19 cellular contexts compared by ENCODE assay signal in the genomic region with DNA sequence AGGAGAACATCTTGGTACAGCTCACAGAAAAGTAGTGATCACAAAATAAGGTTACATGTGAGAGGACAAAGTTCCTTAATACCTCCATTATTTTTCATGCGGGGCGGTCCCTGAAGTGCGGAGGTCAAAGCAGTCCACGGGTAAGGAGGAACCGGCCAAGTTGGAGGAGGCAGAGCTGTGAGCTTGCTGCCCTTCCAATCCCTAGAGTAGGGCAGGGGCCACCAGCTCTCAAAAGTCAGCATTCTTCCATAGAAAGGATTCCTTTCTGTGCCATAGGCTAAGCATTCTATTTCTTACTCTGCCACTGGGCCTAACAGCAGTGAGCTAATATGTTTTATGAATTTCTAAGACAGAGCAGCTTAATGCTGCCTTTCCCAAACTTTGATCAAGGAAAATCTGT. TPM values are rescaled to one million over a fixed set of nuclear protein-coding genes. Genes with fewer than 3 reads are reported as not detected.
DNase-seq lines count a peak whose midpoint lies in the region; ATAC-seq, FAIRE-seq and TF ChIP-seq lines count a peak whose summit lies in the region.
"Had no signal": no experiment of that assay in that cellular context is flagged by ENCODE, and none has a peak within 500 bp of the region (broad histone marks: within the 10 kb centered on the region; RNA-seq: fewer than 3 reads in every experiment).

No MANE protein-coding gene starts in this region.

- H3K9me3 ChIP-seq in HUES48 (ENCODE audit: control insufficient read depth, insufficient read depth, low read length) (no peaks in the 10 kb centered on the region), pancreas (no peaks in the 10 kb centered on the region), thymus (ENCODE audit: control insufficient read depth) (no peaks in the 10 kb centered on the region), testis (no peaks in the 10 kb centered on the region)
- H3K9me3 ChIP-seq: SK-N-SH had no signal

- H3K4me1 ChIP-seq in HUES48 (ENCODE audit: control insufficient read depth, insufficient read depth, low read length) (peaks cover 5% of the 10 kb centered on the region; the same call in 1 of the 2 replicates), pancreas (peaks cover 3 to 31% (median 21%) of the 10 kb centered on the region in 3 donors), thymus (ENCODE audit: control insufficient read depth, insufficient read depth, low read length) (no peaks in the 10 kb centered on the region), testis (no peaks in the 10 kb centered on the region)

- no peaks in the 10 kb centered on the region for H3K27me3 ChIP-seq in HUES48 (ENCODE audit: control insufficient read depth, insufficient read depth, low read length)
- H3K27me3 ChIP-seq in pancreas, result no peaks in the 10 kb centered on the region
- no peaks in the 10 kb centered on the region for H3K27me3 ChIP-seq in thymus (ENCODE audit: control insufficient read depth, insufficient read depth)
- no peaks in the 10 kb centered on the region for H3K27me3 ChIP-seq in testis

- DNase-seq in left lobe of liver (ENCODE audit: low spot score), result no peak
- DNase-seq in pancreas, result no peak
- DNase-seq in testis, result no peak
- no peak for DNase-seq in HPDE6-E6E7 (ENCODE audit: extremely low spot score)
- DNase-seq in medulla oblongata (ENCODE audit: extremely low spot score), result no peak
- no peak for DNase-seq in cerebellar nuclear complex (lab: John Stamatoyannopoulos, UW)
- DNase-seq: ACHN, C1 segment of cervical spinal cord, DND-41, HFFc6, NCI-H1105, NCI-H1694, NCI-H2081 treated with DMSO at 0.1 percent for 48 hours, NCI-H446 treated with DMSO at 0.1 percent for 48 hours, Right ventricle myocardium superior, SK-N-SH had no signal

- FAIRE-seq in pancreas (lab: Jason Lieb, UNC), result no peak
- FAIRE-seq: RCC 7860 had no signal

- intact Hi-C loops in pancreas (cut with DNase I), result no loop called here
- intact Hi-C loops in testis (cut with DNase I; ENCODE audit: low total_unique reads), result no loop called here

- no peak for TF ChIP-seq POLR2A in testis (IDR thresholded peaks at IDR 0.05)

- H3K4me3 ChIP-seq in HUES48 (ENCODE audit: low read depth, low read length) (no peak overlapping the region), pancreas (no peak overlapping the region), thymus (ENCODE audit: low read length) (no peak overlapping the region), testis (no peak overlapping the region)

- H3K9ac ChIP-seq in HUES48 (ENCODE audit: low read depth, low read length), result no peak overlapping the region
- H3K9ac ChIP-seq: SK-N-SH had no signal

- H3K36me3 ChIP-seq in HUES48 (ENCODE audit: control insufficient read depth, insufficient read depth, low read length) (no peaks in the 10 kb centered on the region), pancreas (no peaks in the 10 kb centered on the region), thymus (ENCODE audit: control insufficient read depth, insufficient read depth) (no peaks in the 10 kb centered on the region), testis (ENCODE audit: low read depth, missing control alignments) (no peaks in the 10 kb centered on the region)

- ATAC-seq in left lobe of liver, result peak; percentile 15
- ATAC-seq in pancreas, result peak in 3 of 4 donors; percentile 40 to 54 (median 48)

- WGBS in pancreas, 2 donors, result 60 to 68% methylated on average over 5 of the region's 5 CpGs
- WGBS in thymus, result 96% methylated on average over 5 of the region's 5 CpGs
- 75 to 85% methylated on average over 5 of the region's 5 CpGs for WGBS in testis, 2 donors

- peak overlapping the region; percentile 34 for H3K27ac ChIP-seq in HUES48 (ENCODE audit: low read depth, low read length)
- peak overlapping the region in 3 of 4 donors; percentile 25 to 77 (median 64) for H3K27ac ChIP-seq in pancreas
- peak overlapping the region; percentile 18 for H3K27ac ChIP-seq in thymus (ENCODE audit: low read depth)
- H3K27ac ChIP-seq in testis, result no peak overlapping the region

- TF ChIP-seq CTCF in pancreas (IDR thresholded peaks at IDR 0.05) (no peak), testis (IDR thresholded peaks at IDR 0.05) (no peak)

RNA-seq across cellular contexts. Expression of a gene that starts 50.9 kb away (rescaled TPM):
- total RNA-seq in left lobe of liver (5.0 TPM), pancreas (10 to 100 TPM in 4 of 6 donors, 1 to 10 TPM in 2; 7.2 to 12.8 (median 10.5) TPM), testis (10 to 100 TPM; 49.1 to 58.1 TPM)
- polyA plus RNA-seq in pancreas (10 to 100 TPM in 1 of 2 donors, 1 to 10 TPM in 1; 3.6 to 10.4 TPM), thymus (25.2 TPM), testis (ENCODE audit: insufficient read depth, low read depth, low replicate concordance) (43.5 TPM)

Comparison
In these comparisons a context has a peak if more than half of its experiments do, and no peak if none do; other contexts are left out.
1. H3K27ac ChIP-seq: peak in HUES48 (single experiment), pancreas (3 of 4) and thymus (single experiment); none in testis (0 of 2).